Comparison of ENCODE assay signal across 11 cellular contexts in the genomic region with DNA sequence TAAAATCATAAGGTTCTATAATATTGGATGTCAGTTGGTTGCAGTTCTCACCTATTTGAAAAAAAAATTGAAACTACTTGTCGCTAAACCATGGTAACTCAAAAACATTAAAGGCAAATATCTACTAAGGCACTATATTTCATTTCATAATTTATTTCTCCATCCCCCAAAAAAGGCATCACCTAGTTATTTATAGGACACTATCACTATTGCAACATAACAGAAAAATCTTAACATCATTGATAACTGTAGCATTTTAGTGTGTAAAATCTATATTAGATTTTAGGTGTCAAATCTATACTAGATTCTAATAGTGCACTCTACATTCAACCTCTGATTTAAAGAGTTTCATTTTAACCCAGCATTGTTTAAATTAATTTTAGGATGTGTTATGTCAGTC. TPM values are rescaled to one million over a fixed set of nuclear protein-coding genes. Genes with fewer than 3 reads are reported as not detected.
A peak's percentile ranks its signal among the peaks of the same experiment; 100 is the strongest.
DNase-seq lines count a peak whose midpoint lies in the region; ATAC-seq and TF ChIP-seq lines count a peak whose summit lies in the region.
"Had no signal": no experiment of that assay in that cellular context is flagged by ENCODE, and none has a peak within 500 bp of the region (broad histone marks: within the 10 kb centered on the region; RNA-seq: fewer than 3 reads in every experiment).

No MANE protein-coding gene starts in this region.

- H3K27me3 ChIP-seq in BJ (ENCODE audit: control insufficient read depth, insufficient read depth, low read length) (no peaks in the 10 kb centered on the region), mesenchymal stem cell (ENCODE audit: control insufficient read depth in 1 of 2, insufficient read depth in 1 of 2, low read length in 2 of 2) (no peaks in the 10 kb centered on the region)

- H3K4me3 ChIP-seq in BJ (ENCODE audit: low read depth, low read length) (0 out of 2 replicates have a peak overlapping the region, but pooled peaks have one; percentile 6), mesenchymal stem cell (ENCODE audit: insufficient read depth in 1 of 2, low read depth in 1 of 2, low read length in 2 of 2) (peak overlapping the region in 1 of 2 experiments; percentile 98)

- no peak for ATAC-seq in activated naive CD8-positive, alpha-beta T cell treated with anti-CD3 and anti-CD28 coated beads, Interleukin-2, amount 10 ng/mL, durations not matched to agents 7 days and 5 days (ENCODE audit: low read depth)
- ATAC-seq: naive thymus-derived CD4-positive, alpha-beta T cell had no signal

- CTCF ChIA-PET in BJ (lab: Yijun Ruan, JAX) = interaction anchor here (1.0 to 2.0 kb wide), 2 partner anchors 128 to 137 kb away, joined by 3 to 8 read pairs; no protein-coding TSS in a partner anchor

- no peaks in the 10 kb centered on the region for H3K9me3 ChIP-seq in mesenchymal stem cell (ENCODE audit: control insufficient read depth, low read length)

- H4K8ac ChIP-seq in mesenchymal stem cell (ENCODE audit: low read length) = no peak overlapping the region

- no peak overlapping the region for H2BK12ac ChIP-seq in mesenchymal stem cell (ENCODE audit: low read length in 2 of 2)

- no peak overlapping the region for H2BK120ac ChIP-seq in mesenchymal stem cell (ENCODE audit: low read depth, low read length)

- H4K91ac ChIP-seq in mesenchymal stem cell (ENCODE audit: low read length) = no peak overlapping the region

- peaks cover 7% of the 10 kb centered on the region for H3K4me1 ChIP-seq in mesenchymal stem cell (ENCODE audit: control insufficient read depth, insufficient read depth, low read depth, low read length)

- H3K79me1 ChIP-seq in mesenchymal stem cell (replicated peaks; ENCODE audit: low read length, poor library complexity, severe bottlenecking) = no peaks in the 10 kb centered on the region

- POLR2A ChIA-PET in BJ (lab: Charles Lee) = interaction anchor here (0.7 kb wide), 1 partner anchor 124 kb away, joined by 3 read pairs; no protein-coding TSS in a partner anchor
- POLR2A ChIA-PET in activated naive CD8-positive, alpha-beta T cell treated with anti-CD3 and anti-CD28 coated beads, Interleukin-2, amount 10 ng/mL, durations not matched to agents 7 days and 5 days (lab: Charles Lee) = no interaction called here

- H3K23ac ChIP-seq in mesenchymal stem cell (ENCODE audit: low read length in 2 of 2) = no peak overlapping the region

- H3K27ac Mint-ChIP-seq in HFFc6 = peak overlapping the region; percentile 90; the same call in 1 of the 2 replicates
- no peak overlapping the region for H3K27ac Mint-ChIP-seq in activated naive CD8-positive, alpha-beta T cell treated with anti-CD3 and anti-CD28 coated beads, Interleukin-2, amount 10 ng/mL, durations not matched to agents 7 days and 5 days

- H3K14ac ChIP-seq in mesenchymal stem cell (ENCODE audit: low read length in 2 of 2) = no peak overlapping the region

- H3K4me2 ChIP-seq in mesenchymal stem cell (ENCODE audit: low read length, poor library complexity, severe bottlenecking) = no peak overlapping the region

- no peak overlapping the region for H3K4ac ChIP-seq in mesenchymal stem cell (ENCODE audit: low read depth in 1 of 2, low read length in 2 of 2)

- no peaks in the 10 kb centered on the region for H3K9me3 Mint-ChIP-seq in HFFc6
- no peaks in the 10 kb centered on the region for H3K9me3 Mint-ChIP-seq in activated naive CD8-positive, alpha-beta T cell treated with anti-CD3 and anti-CD28 coated beads, Interleukin-2, amount 10 ng/mL, durations not matched to agents 7 days and 5 days
- H3K9me3 Mint-ChIP-seq: naive thymus-derived CD4-positive, alpha-beta T cell had no signal

- H2AFZ ChIP-seq in mesenchymal stem cell (ENCODE audit: low read depth, low read length) = no peak overlapping the region

- H2BK5ac ChIP-seq in mesenchymal stem cell (ENCODE audit: low read depth, low read length, poor library complexity, severe bottlenecking) = no peak overlapping the region

- peak overlapping the region; percentile 95 for H3K9ac ChIP-seq in mesenchymal stem cell (ENCODE audit: low read length)

- no peaks in the 10 kb centered on the region; the same call in 1 of the 2 replicates for H3K36me3 Mint-ChIP-seq in HFFc6 (ENCODE audit: low read depth)
- H3K36me3 Mint-ChIP-seq in activated naive CD8-positive, alpha-beta T cell treated with anti-CD3 and anti-CD28 coated beads, Interleukin-2, amount 10 ng/mL, durations not matched to agents 7 days and 5 days = peaks cover 4% of the 10 kb centered on the region

- no peak overlapping the region for H3K27ac ChIP-seq in mesenchymal stem cell (ENCODE audit: low read length, poor library complexity, severe bottlenecking)

- H3K4me3 Mint-ChIP-seq in HFFc6 = peak overlapping the region; percentile 96
- H3K4me3 Mint-ChIP-seq in activated naive CD8-positive, alpha-beta T cell treated with anti-CD3 and anti-CD28 coated beads, Interleukin-2, amount 10 ng/mL, durations not matched to agents 7 days and 5 days = peak overlapping the region; percentile 74

- peaks cover 22% of the 10 kb centered on the region for H3K4me1 Mint-ChIP-seq in HFFc6 (ENCODE audit: low read depth)
- H3K4me1 Mint-ChIP-seq in activated naive CD8-positive, alpha-beta T cell treated with anti-CD3 and anti-CD28 coated beads, Interleukin-2, amount 10 ng/mL, durations not matched to agents 7 days and 5 days = peaks cover 14% of the 10 kb centered on the region

- H2AK5ac ChIP-seq in mesenchymal stem cell (ENCODE audit: low read length, severe bottlenecking) = no peak overlapping the region

- H3K36me3 ChIP-seq in BJ (ENCODE audit: control insufficient read depth, insufficient read depth, low read length) (0 out of 2 replicates have a peak, but pooled peaks cover 2% of the 10 kb centered on the region), mesenchymal stem cell (ENCODE audit: control insufficient read depth in 1 of 2, insufficient read depth in 2 of 2, low read depth in 1 of 2, low read length in 2 of 2) (peaks cover 10% of the 10 kb centered on the region in 2 experiments)

- H2BK15ac ChIP-seq in mesenchymal stem cell (ENCODE audit: low read depth, poor library complexity, severe bottlenecking) = no peak overlapping the region

- WGBS in mesenchymal stem cell = 100% methylated on average over 1 of the region's 1 CpG

- DNase-seq in BJ (ENCODE audit: low read depth) = no peak
- no peak for DNase-seq in HFFc6
- DNase-seq in activated naive CD8-positive, alpha-beta T cell treated with anti-CD3 and anti-CD28 coated beads, Interleukin-2, amount 10 ng/mL, durations not matched to agents 7 days and 5 days = no peak
- DNase-seq in mesenchymal stem cell = no peak
- no peak for DNase-seq in NCI-H748 treated with DMSO at 0.1 percent for 48 hours (lab: John Stamatoyannopoulos, UW)
- no peak for DNase-seq in OCI-M2 (lab: John Stamatoyannopoulos, UW; ENCODE audit: unreplicated experiment)
- DNase-seq in NCI-H146 (lab: John Stamatoyannopoulos, UW) = no peak
- DNase-seq in NCI-H82 treated with DMSO at 0.1 percent for 48 hours (lab: John Stamatoyannopoulos, UW; ENCODE audit: unreplicated experiment) = no peak
- DNase-seq: DMS153; naive thymus-derived CD4-positive, alpha-beta T cell; NCI-H345 had no signal

- TF ChIP-seq CTCF in BJ (IDR thresholded peaks at IDR 0.05; ENCODE audit: insufficient read depth, low read depth, low read length) (no peak), HFFc6 (IDR thresholded peaks at IDR 0.05) (no peak)

- H3K27me3 Mint-ChIP-seq in HFFc6 (ENCODE audit: insufficient read depth) = no peaks in the 10 kb centered on the region; the same call in 1 of the 2 replicates
- no peaks in the 10 kb centered on the region for H3K27me3 Mint-ChIP-seq in activated naive CD8-positive, alpha-beta T cell treated with anti-CD3 and anti-CD28 coated beads, Interleukin-2, amount 10 ng/mL, durations not matched to agents 7 days and 5 days
- H3K27me3 Mint-ChIP-seq: naive thymus-derived CD4-positive, alpha-beta T cell had no signal

- H3K18ac ChIP-seq in mesenchymal stem cell (ENCODE audit: low read depth in 1 of 2, low read length in 2 of 2) = no peak overlapping the region

RNA-seq across cellular contexts. Expression of gene SPTSSA, which starts 1.7 kb away (rescaled TPM):
- polyA plus RNA-seq in BJ (2011; rRNA removed) = 12.1 and 17.4 TPM in 2 replicates
- polyA minus RNA-seq in BJ (2011; rRNA and poly(A)+ RNA removed) = 6.4 and 9.2 TPM in 2 replicates
- total RNA-seq in HFFc6 (2021; fragmentation: NEBNext Ultra II Directional; extraction: Animal tissue kit (Norgen Biotek cat#: 25700)) = 10 to 100 TPM; 13.4 to 16.5 (median 15.4) TPM
- 10 to 100 TPM; 10.3 to 11.5 TPM for total RNA-seq in activated naive CD8-positive, alpha-beta T cell treated with anti-CD3 and anti-CD28 coated beads, Interleukin-2, amount 10 ng/mL, durations not matched to agents 7 days and 5 days
- polyA plus RNA-seq in mesenchymal stem cell (2013, experiment 1 of 2) = 25.4 TPM
- 26.8 TPM for polyA plus RNA-seq in mesenchymal stem cell (2013, experiment 2 of 2)
